8 cellular contexts compared by ENCODE assay signal in genomic region chr19:48836089-48837017, GRCh38. TPM values are rescaled to one million over a fixed set of nuclear protein-coding genes. Genes with fewer than 3 reads are reported as not detected.
DNase-seq lines count a peak whose midpoint lies in the region; ATAC-seq and TF ChIP-seq lines count a peak whose summit lies in the region.

Gene HSD17B14, minus strand, starts transcription at chr19:48836491. Its CDS starts 80 bp downstream, at chr19:48836411.

- DNase-seq in CD4-positive, alpha-beta T cell: no peak
- peak in 1 of 2 experiments; percentile 57 for DNase-seq in HAP-1 (ENCODE audit: low spot score in 2 of 2)
- no peak for DNase-seq in activated B cell treated with CpG ODN at 0.5 μM for 24 hours
- DNase-seq in fibroblast of villous mesenchyme (ENCODE audit: low read depth): peak; percentile 65
- peak in 38 of 56 donors; percentile 1 to 64 (median 44) for DNase-seq in nucleus accumbens (lab: John Stamatoyannopoulos, UW)
- DNase-seq in SW480 (ENCODE audit: low spot score): no peak
- no peak for DNase-seq in effector CD4-positive, alpha-beta T cell

- peaks cover 13% of the 10 kb centered on the region for H3K27me3 Mint-ChIP-seq in CD4-positive, alpha-beta T cell
- no peaks in the 10 kb centered on the region for H3K27me3 Mint-ChIP-seq in activated B cell treated with CpG ODN at 0.5 μM for 24 hours

- peaks cover 5% of the 10 kb centered on the region for H3K4me1 ChIP-seq in HAP-1

- in situ Hi-C loops in HAP-1 (cut with MboI; ENCODE audit: low sequenced_read_pairs): loop anchor here (5.0 kb wide), 2 partner anchors 44 to 189 kb away; partner anchors contain the start of gene CA11

- no peaks in the 10 kb centered on the region for H3K36me3 ChIP-seq in HAP-1 (replicated peaks)

- peak within 1 kb of the TSS; percentile 92 for H3K4me3 Mint-ChIP-seq in CD4-positive, alpha-beta T cell
- H3K4me3 Mint-ChIP-seq in activated B cell treated with CpG ODN at 0.5 μM for 24 hours: peak within 1 kb of the TSS; percentile 88

- CTCF ChIA-PET in CD4-positive, alpha-beta T cell (lab: Charles Lee): interaction anchor here (0.7 to 2.4 kb wide), 6 partner anchors 35 to 190 kb away, joined by 3 to 13 read pairs (median 4); partner anchors contain the start of gene CA11
- CTCF ChIA-PET in activated B cell treated with CpG ODN at 0.5 μM for 24 hours (lab: Charles Lee): interaction anchor here (0.8 to 12.1 kb wide), 10 partner anchors 8 to 191 kb away, joined by 3 to 272 read pairs (median 4); partner anchors contain the start of gene CA11

- H3K27ac ChIP-seq in CD4-positive, alpha-beta T cell (ENCODE audit: low read depth, low read length): no peak within 1 kb of the TSS

- peak within 1 kb of the TSS; percentile 11 for H3K4me3 ChIP-seq in HAP-1
- peak within 1 kb of the TSS; percentile 64 for H3K4me3 ChIP-seq in fibroblast of villous mesenchyme (ENCODE audit: low read depth, low read length)

- no peak for ATAC-seq in CD4-positive, alpha-beta T cell (ENCODE audit: poor library complexity)
- ATAC-seq in activated B cell treated with CpG ODN at 0.5 μM for 24 hours (ENCODE audit: low read depth) (peak; percentile 15), GM19023 (IDR thresholded peaks at IDR 0.05; ENCODE audit: unreplicated experiment) (no peak)

- peak within 1 kb of the TSS; percentile 73 for H3K27ac Mint-ChIP-seq in CD4-positive, alpha-beta T cell
- peak within 1 kb of the TSS; percentile 75 for H3K27ac Mint-ChIP-seq in activated B cell treated with CpG ODN at 0.5 μM for 24 hours

- peaks cover 22% of the 10 kb centered on the region for H3K4me1 Mint-ChIP-seq in CD4-positive, alpha-beta T cell (ENCODE audit: low read depth)
- peaks cover 26% of the 10 kb centered on the region for H3K4me1 Mint-ChIP-seq in activated B cell treated with CpG ODN at 0.5 μM for 24 hours

- POLR2A ChIA-PET in CD4-positive, alpha-beta T cell (lab: Charles Lee): interaction anchor here (0.7 to 2.2 kb wide), 7 partner anchors 22 to 158 kb away, joined by 3 to 17 read pairs (median 3); partner anchors contain the start of gene RUVBL2
- POLR2A ChIA-PET in activated B cell treated with CpG ODN at 0.5 μM for 24 hours (lab: Charles Lee): interaction anchor here (0.5 to 3.7 kb wide), 17 partner anchors 16 to 1549 kb away, joined by 3 to 34 read pairs (median 6); partner anchors contain the start of genes BCAT2, CA11, GYS1 and PPP1R15A

- TF ChIP-seq CTCF in CD4-positive, alpha-beta T cell (IDR thresholded peaks at IDR 0.05): peak; percentile 40
- no peak for TF ChIP-seq CTCF in activated B cell treated with CpG ODN at 0.5 μM for 24 hours (IDR thresholded peaks at IDR 0.05)
- TF ChIP-seq CTCF in fibroblast of villous mesenchyme (IDR thresholded peaks at IDR 0.05; ENCODE audit: insufficient read depth, low read depth, low read length): no peak

- no peaks in the 10 kb centered on the region for H3K9me3 ChIP-seq in CD4-positive, alpha-beta T cell (ENCODE audit: control insufficient read depth, low read length)
- no peaks in the 10 kb centered on the region for H3K9me3 ChIP-seq in HAP-1

- no peaks in the 10 kb centered on the region for H3K36me3 Mint-ChIP-seq in CD4-positive, alpha-beta T cell (ENCODE audit: low read depth)
- H3K36me3 Mint-ChIP-seq in activated B cell treated with CpG ODN at 0.5 μM for 24 hours (ENCODE audit: low read depth): peaks cover 2% of the 10 kb centered on the region

- H3K9me3 Mint-ChIP-seq in CD4-positive, alpha-beta T cell: no peaks in the 10 kb centered on the region
- H3K9me3 Mint-ChIP-seq in activated B cell treated with CpG ODN at 0.5 μM for 24 hours: no peaks in the 10 kb centered on the region

- intact Hi-C loops in CD4-positive, alpha-beta T cell (cut with DNase I, micrococcal nuclease): loop anchor here in 1 of 2 experiments (5.0 kb wide), 1 partner anchor 189 kb away; the partner anchor contains the start of gene CA11
- intact Hi-C loops in activated B cell treated with CpG ODN at 0.5 μM for 24 hours (cut with micrococcal nuclease): loop anchor here (10.0 kb wide), 1 partner anchor 322 kb away; the partner anchor contains the start of gene LMTK3

- no peaks in the 10 kb centered on the region for H3K27me3 ChIP-seq in CD4-positive, alpha-beta T cell (ENCODE audit: control insufficient read depth, insufficient read depth, low read length)
- H3K27me3 ChIP-seq in HAP-1 (ENCODE audit: low read depth): no peaks in the 10 kb centered on the region

RNA-seq across cellular contexts. Expression of gene HSD17B14, which starts in this region (rescaled TPM):
- 1 to 10 TPM in 1 of 2 experiments, under 1 TPM in 1; 0.93 to 1.3 TPM for total RNA-seq in CD4-positive, alpha-beta T cell
- total RNA-seq in activated B cell treated with CpG ODN at 0.5 μM for 24 hours: 2.6 and 2.8 TPM in 2 replicates
- 12.2 and 13.8 TPM in 2 replicates for total RNA-seq in fibroblast of villous mesenchyme

Comparison
In these comparisons a context has a peak if more than half of its experiments do, and no peak if none do; other contexts are left out.
1. DNase-seq: peak in fibroblast of villous mesenchyme (single experiment) and nucleus accumbens (38 of 56); none in CD4-positive, alpha-beta T cell (0 of 10), activated B cell treated with CpG ODN at 0.5 μM for 24 hours (single experiment), SW480 (single experiment) and effector CD4-positive, alpha-beta T cell (single experiment).